Comparison of ENCODE assay signal across 1 cellular context in the genomic region with DNA sequence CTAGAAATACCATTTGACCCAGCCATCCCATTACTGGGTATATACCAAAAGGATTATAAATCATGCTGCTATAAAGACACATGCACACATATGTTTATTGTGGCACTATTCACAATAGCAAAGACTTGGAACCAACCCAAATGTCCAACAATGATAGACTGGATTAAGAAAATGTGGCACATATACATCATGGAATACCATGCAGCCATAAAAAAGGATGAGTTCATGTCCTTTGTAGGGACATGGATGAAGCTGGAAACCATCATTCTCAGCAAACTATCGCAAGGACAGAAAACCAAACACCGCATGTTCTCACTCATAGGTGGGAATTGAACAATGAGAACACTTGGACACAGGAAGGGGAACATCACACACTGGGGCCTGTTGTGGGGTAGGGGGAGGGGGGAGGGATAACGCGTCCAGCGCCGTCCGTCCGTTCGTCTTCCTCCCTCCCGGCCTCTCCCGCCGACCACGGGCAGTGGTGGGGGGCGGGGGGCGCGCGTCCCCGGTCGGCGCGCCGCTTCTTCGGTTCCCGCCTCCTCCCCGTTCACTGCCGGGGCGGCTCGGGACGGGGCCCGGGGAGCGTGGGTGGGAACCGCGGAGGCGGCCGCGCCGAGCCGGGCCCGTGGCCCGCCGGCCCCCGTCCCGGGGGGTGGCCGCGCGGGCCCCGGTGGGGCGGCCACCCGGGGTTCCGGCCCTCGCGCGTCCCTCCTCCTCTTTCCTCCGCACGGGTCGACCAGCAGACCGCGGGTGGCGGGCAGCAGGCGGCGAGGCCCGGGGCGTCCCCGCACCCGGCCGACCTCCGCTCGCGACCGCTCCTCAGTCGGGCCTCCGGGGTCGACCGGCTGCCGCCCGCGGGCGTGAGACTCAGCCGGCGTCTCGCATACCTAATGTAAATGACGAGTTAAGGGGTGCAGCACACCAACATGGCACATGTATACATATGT.
TF ChIP-seq lines count a peak whose summit lies in the region.

No MANE protein-coding gene starts in this region.

TF ChIP-seq in GM12878, 131 proteins besides CTCF, POLR2A, EP300 and RAD21:
- peak; percentile 67; the same call in 1 of the 2 replicates for TF ChIP-seq DPF2 (IDR thresholded peaks at IDR 0.05)
- peak; percentile 60; the same call in 1 of the 2 replicates for TF ChIP-seq LARP7 (IDR thresholded peaks at IDR 0.05)
- peak; percentile 40; the same call in 1 of the 2 replicates for TF ChIP-seq IKZF1 (conservative IDR thresholded peaks at IDR 0.05)
- TF ChIP-seq EGR1 (IDR thresholded peaks at IDR 0.05; ENCODE audit: borderline replicate concordance in 1 of 2, low read depth in 2 of 2, low read length in 2 of 2): peak in 1 of 2 experiments; percentile 83; a peak in 2 of 3 replicates
- TF ChIP-seq BHLHE40 (IDR thresholded peaks at IDR 0.05; ENCODE audit: borderline replicate concordance in 1 of 2, low read depth in 2 of 2, low read length in 1 of 2): peak in 1 of 2 experiments; percentile 57; a peak in 2 of 4 replicates
- TF ChIP-seq NR2F1 (conservative IDR thresholded peaks at IDR 0.05): 0 out of 2 replicates have a peak, but pooled peaks have one; percentile 16
- TF ChIP-seq SMARCA5 (IDR thresholded peaks at IDR 0.05): 0 out of 2 replicates have a peak, but pooled peaks have one; percentile 32
